15 cellular contexts compared by ENCODE assay signal in genomic region chr10:43344051-43344450, GRCh38. TPM values are rescaled to one million over a fixed set of nuclear protein-coding genes. Genes with fewer than 3 reads are reported as not detected.
"Had no signal": no experiment of that assay in that cellular context is flagged by ENCODE, and none has a peak within 500 bp of the region (broad histone marks: within the 10 kb centered on the region; RNA-seq: fewer than 3 reads in every experiment).

No MANE protein-coding gene starts in this region.

- ATAC-seq: lower lobe of right lung; naive thymus-derived CD4-positive, alpha-beta T cell had no signal

- H3K4me3 Mint-ChIP-seq: activated naive CD4-positive, alpha-beta T cell treated with anti-CD3 and anti-CD28 coated beads for 36 hours; naive thymus-derived CD4-positive, alpha-beta T cell had no signal

- FAIRE-seq: endothelial cell of umbilical vein had no signal

- H3K9me3 Mint-ChIP-seq: activated naive CD4-positive, alpha-beta T cell treated with anti-CD3 and anti-CD28 coated beads for 36 hours had no signal

- DNase-seq: activated CD4-positive, alpha-beta T cell treated with anti-CD3 and anti-CD28 coated beads for 4 hours; activated CD8-positive, alpha-beta memory T cell treated with anti-CD3 and anti-CD28 coated beads for 24 hours; activated naive CD4-positive, alpha-beta T cell treated with anti-CD3 and anti-CD28 coated beads for 36 hours; central memory CD4-positive, alpha-beta T cell; effector CD4-positive, alpha-beta T cell; hippocampal formation; kidney glomerular epithelial cell; lower lobe of right lung; midbrain; naive thymus-derived CD4-positive, alpha-beta T cell; T1000 had no signal

- H3K27ac Mint-ChIP-seq: activated naive CD4-positive, alpha-beta T cell treated with anti-CD3 and anti-CD28 coated beads for 36 hours had no signal

RNA-seq across cellular contexts. Expression of gene FXYD4, which starts 27.4 kb away (rescaled TPM):
- total RNA-seq: activated naive CD4-positive, alpha-beta T cell treated with anti-CD3 and anti-CD28 coated beads for 36 hours; endothelial cell of umbilical vein; lower lobe of right lung; naive thymus-derived CD4-positive, alpha-beta T cell; posterior vena cava; right atrium auricular region had no signal
- polyA plus RNA-seq: endothelial cell of umbilical vein; naive thymus-derived CD4-positive, alpha-beta T cell; urinary bladder had no signal
